Comparison of ENCODE assay signal across 23 cellular contexts in the genomic region with DNA sequence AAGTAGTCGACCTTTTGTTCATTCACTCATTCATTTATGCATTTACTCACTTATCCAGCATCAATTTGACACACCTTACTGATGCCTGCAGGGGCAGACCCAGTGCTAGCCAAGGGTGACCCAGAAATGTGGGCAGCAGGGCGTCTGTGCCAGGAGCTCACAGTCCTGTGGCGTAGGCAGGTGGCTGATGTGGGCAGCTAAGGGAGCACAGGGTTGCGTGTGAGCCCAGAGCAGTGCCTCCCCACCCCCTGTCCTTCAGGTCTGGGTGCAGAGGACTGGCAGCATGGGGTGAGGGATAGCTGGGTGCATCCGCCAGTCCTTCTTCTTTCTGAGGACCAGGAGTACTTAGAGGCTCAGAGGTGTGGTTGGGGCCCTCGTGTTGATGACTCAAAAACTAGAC.
DNase-seq lines count a peak whose midpoint lies in the region; ATAC-seq and TF ChIP-seq lines count a peak whose summit lies in the region.
"Had no signal": no experiment of that assay in that cellular context is flagged by ENCODE, and none has a peak within 500 bp of the region (broad histone marks: within the 10 kb centered on the region; RNA-seq: fewer than 3 reads in every experiment).

No MANE protein-coding gene starts in this region.

- H3K4me3 ChIP-seq in DND-41 (ENCODE audit: low read depth in 1 of 2, low read length in 2 of 2): no peak overlapping the region
- no peak overlapping the region for H3K4me3 ChIP-seq in endodermal cell (ENCODE audit: low read length)
- no peak overlapping the region for H3K4me3 ChIP-seq in aorta (ENCODE audit: low read length in 2 of 2)
- H3K4me3 ChIP-seq: ascending aorta, coronary artery, HAP-1, PC-9 had no signal

- peaks cover 17% of the 10 kb centered on the region for H3K36me3 ChIP-seq in DND-41 (ENCODE audit: insufficient read depth, low read length)
- peaks cover 11% of the 10 kb centered on the region for H3K36me3 ChIP-seq in endodermal cell (ENCODE audit: control insufficient read depth, insufficient read depth, low read length)
- H3K36me3 ChIP-seq in aorta (ENCODE audit: control insufficient read depth in 1 of 2, insufficient read depth in 2 of 2, low read length in 1 of 2): peaks cover 0 to 5% of the 10 kb centered on the region in 2 donors
- H3K36me3 ChIP-seq: HAP-1 had no signal

- no peaks in the 10 kb centered on the region for H3K79me2 ChIP-seq in DND-41 (ENCODE audit: insufficient read depth, low read length)

- no peaks in the 10 kb centered on the region for H3K27me3 Mint-ChIP-seq in activated CD4-positive, alpha-beta memory T cell treated with anti-CD3 and anti-CD28 coated beads for 36 hours
- H3K27me3 Mint-ChIP-seq in activated CD4-positive, alpha-beta memory T cell treated with anti-CD3 and anti-CD28 coated beads, Interleukin-2, amount 10 ng/mL, durations not matched to agents 7 days and 5 days: no peaks in the 10 kb centered on the region
- H3K27me3 Mint-ChIP-seq in endodermal cell (ENCODE audit: insufficient read depth) (no peaks in the 10 kb centered on the region), progenitor cell of endocrine pancreas (no peaks in the 10 kb centered on the region)
- H3K27me3 Mint-ChIP-seq: activated CD8-positive, alpha-beta T cell treated with anti-CD3 and anti-CD28 coated beads for 36 hours; activated naive CD8-positive, alpha-beta T cell treated with anti-CD3 and anti-CD28 coated beads for 36 hours; CD4-positive, alpha-beta memory T cell had no signal

- no peaks in the 10 kb centered on the region for H3K4me1 Mint-ChIP-seq in activated CD4-positive, alpha-beta memory T cell treated with anti-CD3 and anti-CD28 coated beads for 36 hours (ENCODE audit: low read depth)
- H3K4me1 Mint-ChIP-seq in activated CD4-positive, alpha-beta memory T cell treated with anti-CD3 and anti-CD28 coated beads, Interleukin-2, amount 10 ng/mL, durations not matched to agents 7 days and 5 days: no peaks in the 10 kb centered on the region
- no peaks in the 10 kb centered on the region for H3K4me1 Mint-ChIP-seq in endodermal cell
- no peaks in the 10 kb centered on the region for H3K4me1 Mint-ChIP-seq in progenitor cell of endocrine pancreas (ENCODE audit: low read depth)
- H3K4me1 Mint-ChIP-seq: activated naive CD8-positive, alpha-beta T cell treated with anti-CD3 and anti-CD28 coated beads for 36 hours had no signal

- CTCF ChIA-PET in activated CD4-positive, alpha-beta memory T cell treated with anti-CD3 and anti-CD28 coated beads for 36 hours (lab: Charles Lee): interaction anchor here (1.3 to 4.4 kb wide), 3 partner anchors 123 to 130 kb away, joined by 8 to 60 read pairs (median 28); no protein-coding TSS in a partner anchor
- CTCF ChIA-PET in activated CD4-positive, alpha-beta memory T cell treated with anti-CD3 and anti-CD28 coated beads, Interleukin-2, amount 10 ng/mL, durations not matched to agents 7 days and 5 days (lab: Charles Lee): interaction anchor here (3.5 kb wide), 1 partner anchor 122 kb away, joined by 20 read pairs; no protein-coding TSS in a partner anchor

- H3K27ac Mint-ChIP-seq in activated CD4-positive, alpha-beta memory T cell treated with anti-CD3 and anti-CD28 coated beads for 36 hours: no peak overlapping the region
- H3K27ac Mint-ChIP-seq in activated CD4-positive, alpha-beta memory T cell treated with anti-CD3 and anti-CD28 coated beads, Interleukin-2, amount 10 ng/mL, durations not matched to agents 7 days and 5 days: no peak overlapping the region
- H3K27ac Mint-ChIP-seq in endodermal cell (no peak overlapping the region), progenitor cell of endocrine pancreas (no peak overlapping the region)
- H3K27ac Mint-ChIP-seq: activated CD8-positive, alpha-beta T cell treated with anti-CD3 and anti-CD28 coated beads for 36 hours; activated naive CD8-positive, alpha-beta T cell treated with anti-CD3 and anti-CD28 coated beads for 36 hours; CD4-positive, alpha-beta memory T cell had no signal

- no peak for TF ChIP-seq CTCF in DND-41 (IDR thresholded peaks at IDR 0.05; ENCODE audit: borderline replicate concordance, extremely low read depth, low read length, poor library complexity, severe bottlenecking)
- no peak for TF ChIP-seq CTCF in endodermal cell (conservative IDR thresholded peaks at IDR 0.05)
- TF ChIP-seq CTCF in omental fat pad (IDR thresholded peaks at IDR 0.05): no peak
- no peak for TF ChIP-seq CTCF in progenitor cell of endocrine pancreas (IDR thresholded peaks at IDR 0.05; ENCODE audit: unreplicated experiment)

- WGBS in endodermal cell (ENCODE audit: insufficient coverage in 1 of 2, insufficient read length in 1 of 2), 2 experiments: 74 to 83% methylated on average over 3 to 6 of the region's 6 CpGs
- 85 to 91% methylated on average over 6 of the region's 6 CpGs for WGBS in aorta, 2 donors

- no peak overlapping the region for H3K9ac ChIP-seq in DND-41 (ENCODE audit: low read depth, low read length)
- no peak overlapping the region for H3K9ac ChIP-seq in endodermal cell (ENCODE audit: extremely low read depth, low read length, poor library complexity, severe bottlenecking)

- no peaks in the 10 kb centered on the region for H4K20me1 ChIP-seq in DND-41 (ENCODE audit: insufficient read depth, low read length)

- POLR2A ChIA-PET in activated CD4-positive, alpha-beta memory T cell treated with anti-CD3 and anti-CD28 coated beads for 36 hours (lab: Charles Lee): no interaction called here
- POLR2A ChIA-PET in activated CD4-positive, alpha-beta memory T cell treated with anti-CD3 and anti-CD28 coated beads, Interleukin-2, amount 10 ng/mL, durations not matched to agents 7 days and 5 days (lab: Charles Lee): no interaction called here

- peaks cover 1% of the 10 kb centered on the region for H3K36me3 Mint-ChIP-seq in activated CD4-positive, alpha-beta memory T cell treated with anti-CD3 and anti-CD28 coated beads for 36 hours
- H3K36me3 Mint-ChIP-seq in activated CD4-positive, alpha-beta memory T cell treated with anti-CD3 and anti-CD28 coated beads, Interleukin-2, amount 10 ng/mL, durations not matched to agents 7 days and 5 days (ENCODE audit: low read depth): no peaks in the 10 kb centered on the region
- H3K36me3 Mint-ChIP-seq in endodermal cell (ENCODE audit: low read depth) (no peaks in the 10 kb centered on the region), progenitor cell of endocrine pancreas (ENCODE audit: insufficient read depth) (no peaks in the 10 kb centered on the region)
- H3K36me3 Mint-ChIP-seq: activated naive CD8-positive, alpha-beta T cell treated with anti-CD3 and anti-CD28 coated beads for 36 hours had no signal

- peak; percentile 3 for DNase-seq in activated CD4-positive, alpha-beta memory T cell treated with anti-CD3 and anti-CD28 coated beads for 36 hours
- no peak for DNase-seq in activated CD4-positive, alpha-beta memory T cell treated with anti-CD3 and anti-CD28 coated beads, Interleukin-2, amount 10 ng/mL, durations not matched to agents 7 days and 5 days
- DNase-seq in DND-41 (peak; percentile 6), endodermal cell (no peak), omental fat pad (ENCODE audit: low spot score) (peak; percentile 16), progenitor cell of endocrine pancreas (ENCODE audit: low spot score, unreplicated experiment) (no peak), aorta (no peak)
- DNase-seq: activated CD8-positive, alpha-beta T cell treated with anti-CD3 and anti-CD28 coated beads for 36 hours; activated naive CD8-positive, alpha-beta T cell treated with anti-CD3 and anti-CD28 coated beads for 36 hours; effector CD8-positive, alpha-beta T cell; KBM-7; NCI-H1930; nucleus accumbens; PC-9; SHP77 treated with DMSO at 0.1 percent for 48 hours; stimulated activated naive CD4-positive, alpha-beta T cell; T-helper 2 cell had no signal

- H3K27me3 ChIP-seq in DND-41 (ENCODE audit: insufficient read depth, low read length, poor library complexity) (no peaks in the 10 kb centered on the region), endodermal cell (ENCODE audit: control insufficient read depth, insufficient read depth, low read length, poor library complexity, severe bottlenecking) (no peaks in the 10 kb centered on the region), aorta (ENCODE audit: control insufficient read depth in 1 of 2, insufficient read depth in 2 of 2, low read length in 1 of 2) (no peaks in the 10 kb centered on the region)
- H3K27me3 ChIP-seq: ascending aorta had no signal

- no peaks in the 10 kb centered on the region for H3K9me3 Mint-ChIP-seq in activated CD4-positive, alpha-beta memory T cell treated with anti-CD3 and anti-CD28 coated beads for 36 hours
- H3K9me3 Mint-ChIP-seq in activated CD4-positive, alpha-beta memory T cell treated with anti-CD3 and anti-CD28 coated beads, Interleukin-2, amount 10 ng/mL, durations not matched to agents 7 days and 5 days: no peaks in the 10 kb centered on the region
- H3K9me3 Mint-ChIP-seq in endodermal cell: no peaks in the 10 kb centered on the region
- H3K9me3 Mint-ChIP-seq in progenitor cell of endocrine pancreas (ENCODE audit: low read depth): no peaks in the 10 kb centered on the region
- H3K9me3 Mint-ChIP-seq: activated CD8-positive, alpha-beta T cell treated with anti-CD3 and anti-CD28 coated beads for 36 hours; activated naive CD8-positive, alpha-beta T cell treated with anti-CD3 and anti-CD28 coated beads for 36 hours had no signal

- H3K4me1 ChIP-seq in DND-41 (ENCODE audit: insufficient read depth, low read length) (no peaks in the 10 kb centered on the region), endodermal cell (ENCODE audit: control insufficient read depth, insufficient read depth, low read length) (no peaks in the 10 kb centered on the region), aorta (ENCODE audit: control insufficient read depth in 1 of 2, insufficient read depth in 2 of 2, low read length in 2 of 2) (no peaks in the 10 kb centered on the region)
- H3K4me1 ChIP-seq: ascending aorta, HAP-1 had no signal

- no peak overlapping the region for H3K4me3 Mint-ChIP-seq in activated CD4-positive, alpha-beta memory T cell treated with anti-CD3 and anti-CD28 coated beads for 36 hours
- H3K4me3 Mint-ChIP-seq in activated CD4-positive, alpha-beta memory T cell treated with anti-CD3 and anti-CD28 coated beads, Interleukin-2, amount 10 ng/mL, durations not matched to agents 7 days and 5 days: no peak overlapping the region
- H3K4me3 Mint-ChIP-seq in endodermal cell (no peak overlapping the region), progenitor cell of endocrine pancreas (ENCODE audit: low read depth) (no peak overlapping the region)
- H3K4me3 Mint-ChIP-seq: activated CD8-positive, alpha-beta T cell treated with anti-CD3 and anti-CD28 coated beads for 36 hours; activated naive CD8-positive, alpha-beta T cell treated with anti-CD3 and anti-CD28 coated beads for 36 hours; CD4-positive, alpha-beta memory T cell had no signal

- H3K27ac ChIP-seq in DND-41 (ENCODE audit: low read length) (no peak overlapping the region), endodermal cell (ENCODE audit: low read depth, low read length) (peak overlapping the region; percentile 5), aorta (ENCODE audit: low read depth in 1 of 2, low read length in 2 of 2) (no peak overlapping the region)
- H3K27ac ChIP-seq: ascending aorta, coronary artery, PC-9 had no signal

- ATAC-seq in DND-41 (ENCODE audit: insufficient read depth, low read depth): no peak
- ATAC-seq in omental fat pad (ENCODE audit: low FRiP score): no peak
- ATAC-seq in GM18867 (IDR thresholded peaks at IDR 0.05; ENCODE audit: unreplicated experiment): no peak
- no peak for ATAC-seq in aorta (ENCODE audit: low FRiP score)
- ATAC-seq: activated CD4-positive, CD25-positive, alpha-beta regulatory T cell treated with anti-CD3 and anti-CD28 coated beads, Interleukin-2, amount 50 U/mL, for 24 hours; activated CD8-positive, alpha-beta T cell treated with anti-CD3 and anti-CD28 coated beads for 36 hours had no signal

- intact Hi-C loops in activated CD4-positive, alpha-beta memory T cell treated with anti-CD3 and anti-CD28 coated beads for 36 hours (cut with micrococcal nuclease): no loop called here
- intact Hi-C loops in aorta (cut with DNase I): no loop called here

- H3K9me3 ChIP-seq in DND-41 (ENCODE audit: insufficient read depth, low read length, severe bottlenecking) (no peaks in the 10 kb centered on the region), endodermal cell (ENCODE audit: control insufficient read depth, low read length) (no peaks in the 10 kb centered on the region), aorta (ENCODE audit: control insufficient read depth, low read length) (no peaks in the 10 kb centered on the region)
- H3K9me3 ChIP-seq: ascending aorta, HAP-1 had no signal

- no peak overlapping the region for H3K4me2 ChIP-seq in DND-41 (ENCODE audit: insufficient read depth, low read length)
- H3K4me2 ChIP-seq: PC-9 had no signal

- H2AFZ ChIP-seq in DND-41 (ENCODE audit: low read depth, low read length): no peak overlapping the region
- H2AFZ ChIP-seq: PC-9 had no signal

Comparison
In these comparisons a context has a peak if more than half of its experiments do, and no peak if none do; other contexts are left out.
1. DNase-seq: peak in activated CD4-positive, alpha-beta memory T cell treated with anti-CD3 and anti-CD28 coated beads for 36 hours (single experiment), DND-41 (single experiment) and omental fat pad (single experiment); none in activated CD4-positive, alpha-beta memory T cell treated with anti-CD3 and anti-CD28 coated beads, Interleukin-2, amount 10 ng/mL, durations not matched to agents 7 days and 5 days (single experiment), endodermal cell (single experiment), progenitor cell of endocrine pancreas (single experiment) and aorta (0 of 2).